ENCODE assay signal across 5 cellular contexts in the genomic region with DNA sequence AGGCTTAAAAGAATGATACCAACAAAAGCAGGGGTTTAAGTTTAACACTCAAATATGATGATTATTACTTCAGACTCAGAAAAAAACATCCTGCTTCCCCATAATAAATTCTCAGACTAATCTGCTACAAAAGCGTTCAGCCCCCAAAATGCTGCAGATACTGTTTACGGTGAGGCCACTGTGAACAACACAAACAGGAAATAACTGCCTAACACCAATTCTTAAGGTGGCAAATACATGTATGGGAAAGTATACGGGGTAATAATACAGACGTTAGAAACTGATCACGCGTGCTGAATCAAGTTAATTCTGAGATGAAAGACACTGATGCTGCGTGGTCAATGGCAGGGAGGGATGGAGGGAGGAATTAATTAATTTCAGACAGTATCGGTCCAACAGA.
"Had no signal": no experiment of that assay in that cellular context is flagged by ENCODE, and none has a peak within 500 bp of the region (broad histone marks: within the 10 kb centered on the region; RNA-seq: fewer than 3 reads in every experiment).

No MANE protein-coding gene starts in this region.

- H3K4me3 ChIP-seq: K562 had no signal

- DNase-seq: IMR-90, KBM-7, KG1 had no signal

- H3K27ac ChIP-seq: HL-60 had no signal
